In the genomic region with DNA sequence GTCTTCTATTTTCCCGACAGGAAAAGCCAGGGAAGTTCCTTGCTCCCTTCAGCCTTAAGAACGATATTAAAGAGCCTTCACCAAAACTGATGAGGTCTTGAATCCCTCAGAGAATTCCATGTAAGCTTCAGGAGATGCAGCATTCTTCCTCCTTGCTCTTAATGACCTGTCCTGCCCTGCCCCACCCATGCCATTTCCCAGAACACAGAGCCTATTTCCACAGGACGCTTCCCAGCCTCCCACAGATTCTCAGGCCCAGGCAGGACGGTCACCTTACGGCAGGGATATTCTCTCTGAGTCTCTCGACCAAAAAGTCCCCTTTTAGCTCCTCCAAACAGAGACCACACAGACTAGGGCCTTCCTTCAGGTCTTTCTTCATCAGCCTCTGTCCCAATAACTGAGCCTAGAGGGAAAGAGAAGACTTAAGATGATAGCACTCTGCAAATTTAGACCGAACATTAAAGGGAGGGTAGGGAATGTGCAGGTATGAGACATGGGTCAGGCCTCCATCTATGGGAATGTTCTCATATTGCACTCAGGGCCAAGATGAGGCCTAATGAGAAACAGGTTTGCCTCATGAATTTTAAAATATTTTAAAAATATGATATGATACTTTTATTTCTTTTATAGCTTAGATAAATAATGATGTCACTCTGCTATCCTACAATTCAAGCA, we compare ENCODE assay signal across 13 cellular contexts.
DNase-seq lines count a peak whose midpoint lies in the region; ATAC-seq and TF ChIP-seq lines count a peak whose summit lies in the region.
"Had no signal": no experiment of that assay in that cellular context is flagged by ENCODE, and none has a peak within 500 bp of the region (broad histone marks: within the 10 kb centered on the region; RNA-seq: fewer than 3 reads in every experiment).

No MANE protein-coding gene starts in this region.

- H3K36me3 ChIP-seq in lung (ENCODE audit: control insufficient read depth in 2 of 2, insufficient read depth in 2 of 2, low read length in 2 of 2) (no peaks in the 10 kb centered on the region), upper lobe of right lung (no peaks in the 10 kb centered on the region), ascending aorta (no peaks in the 10 kb centered on the region)
- no peaks in the 10 kb centered on the region for H3K36me3 ChIP-seq in CD8-positive, alpha-beta T cell (ENCODE audit: insufficient read depth, low read length)

- no peak overlapping the region for H3K4me3 Mint-ChIP-seq in CD8-positive, alpha-beta T cell

- H3K9me3 ChIP-seq in lung (ENCODE audit: control insufficient read depth in 2 of 2, insufficient read depth in 1 of 2, low read length in 1 of 2) (no peaks in the 10 kb centered on the region), upper lobe of right lung (no peaks in the 10 kb centered on the region), ascending aorta (no peaks in the 10 kb centered on the region)
- H3K9me3 ChIP-seq in CD8-positive, alpha-beta T cell (ENCODE audit: low read length): no peaks in the 10 kb centered on the region

- H3K27ac Mint-ChIP-seq in CD8-positive, alpha-beta T cell: no peak overlapping the region

- H3K27me3 Mint-ChIP-seq in CD8-positive, alpha-beta T cell (ENCODE audit: low read depth): no peaks in the 10 kb centered on the region

- 73 to 82% methylated on average over 7 of the region's 7 CpGs for WGBS in lung, 2 donors

- H3K4me3 ChIP-seq in coronary artery: no peak overlapping the region
- H3K4me3 ChIP-seq in lung: no peak overlapping the region
- no peak overlapping the region for H3K4me3 ChIP-seq in upper lobe of right lung
- H3K4me3 ChIP-seq in CD8-positive, alpha-beta T cell (ENCODE audit: low read depth, low read length): no peak overlapping the region
- H3K4me3 ChIP-seq in ascending aorta: no peak overlapping the region
- H3K4me3 ChIP-seq: GM12878 had no signal

- CTCF ChIA-PET in CD8-positive, alpha-beta T cell (lab: Charles Lee): no interaction called here

- ATAC-seq in left ventricle myocardium superior (peak; percentile 30), Right ventricle myocardium superior (ENCODE audit: poor library complexity) (no peak), lung (ENCODE audit: insufficient read depth, low FRiP score) (no peak), upper lobe of right lung (peak; percentile 20), HG03565 (IDR thresholded peaks at IDR 0.05; ENCODE audit: unreplicated experiment) (no peak)
- no peak for ATAC-seq in CD8-positive, alpha-beta T cell
- ATAC-seq: GM12878 had no signal

- DNase-seq in left ventricle myocardium superior: no peak
- no peak for DNase-seq in Right ventricle myocardium superior
- no peak for DNase-seq in coronary artery (ENCODE audit: low spot score)
- DNase-seq in lung (ENCODE audit: low spot score): no peak
- DNase-seq in upper lobe of right lung: no peak
- no peak for DNase-seq in CD8-positive, alpha-beta T cell
- DNase-seq in ascending aorta (ENCODE audit: low spot score in 2 of 2): no peak
- DNase-seq: KG1, NCI-H1092, NCI-H345, SIG-M5 had no signal

- H3K9me3 Mint-ChIP-seq in CD8-positive, alpha-beta T cell: no peaks in the 10 kb centered on the region

- peaks cover 9 to 26% of the 10 kb centered on the region in 2 donors for H3K4me1 ChIP-seq in lung (ENCODE audit: control insufficient read depth in 2 of 2, insufficient read depth in 2 of 2, low read length in 2 of 2)
- H3K4me1 ChIP-seq in upper lobe of right lung: peaks cover 30% of the 10 kb centered on the region
- H3K4me1 ChIP-seq in CD8-positive, alpha-beta T cell (ENCODE audit: insufficient read depth, low read length): no peaks in the 10 kb centered on the region
- H3K4me1 ChIP-seq in ascending aorta: peaks cover 5 to 26% of the 10 kb centered on the region in 2 donors

- intact Hi-C loops in left ventricle myocardium superior (cut with micrococcal nuclease) (no loop called here), Right ventricle myocardium superior (cut with DNase I) (no loop called here), upper lobe of right lung (cut with DNase I) (no loop called here), ascending aorta (cut with DNase I) (loop anchor here (2.0 kb wide), 1 partner anchor 21 kb away; no protein-coding TSS in a partner anchor)
- intact Hi-C loops in CD8-positive, alpha-beta T cell (cut with DNase I, micrococcal nuclease): no loop called here

- H3K27me3 ChIP-seq in lung (ENCODE audit: control insufficient read depth, insufficient read depth) (no peaks in the 10 kb centered on the region), upper lobe of right lung (no peaks in the 10 kb centered on the region), ascending aorta (no peaks in the 10 kb centered on the region)
- H3K27me3 ChIP-seq in CD8-positive, alpha-beta T cell (ENCODE audit: insufficient read depth, low read length): no peaks in the 10 kb centered on the region

- H3K27ac ChIP-seq in coronary artery (peak overlapping the region; percentile 13 to 55), lung (ENCODE audit: low read depth in 1 of 2, low read length in 1 of 2) (peak overlapping the region; percentile 5 to 46), upper lobe of right lung (no peak overlapping the region), ascending aorta (peak overlapping the region in 1 of 2 donors; percentile 26)
- H3K27ac ChIP-seq in CD8-positive, alpha-beta T cell (ENCODE audit: low read depth, low read length): no peak overlapping the region

- POLR2A ChIA-PET in CD8-positive, alpha-beta T cell (lab: Charles Lee): no interaction called here

- TF ChIP-seq CTCF in coronary artery (IDR thresholded peaks at IDR 0.05) (no peak), lung (IDR thresholded peaks at IDR 0.05; ENCODE audit: control extremely low read depth, extremely low read depth) (no peak), upper lobe of right lung (IDR thresholded peaks at IDR 0.05) (no peak), ascending aorta (IDR thresholded peaks at IDR 0.05) (no peak)
- TF ChIP-seq CTCF in CD8-positive, alpha-beta T cell (IDR thresholded peaks at IDR 0.05): no peak

- no peaks in the 10 kb centered on the region for H3K36me3 Mint-ChIP-seq in CD8-positive, alpha-beta T cell

- no peaks in the 10 kb centered on the region for H3K4me1 Mint-ChIP-seq in CD8-positive, alpha-beta T cell (ENCODE audit: low read depth)

Comparison
In these comparisons a context has a peak if more than half of its experiments do, and no peak if none do; other contexts are left out.
1. ATAC-seq: peak in left ventricle myocardium superior (single experiment) and upper lobe of right lung (single experiment); none in Right ventricle myocardium superior (single experiment), lung (single experiment), CD8-positive, alpha-beta T cell (single experiment) and HG03565 (single experiment).
2. H3K27ac ChIP-seq: peak in coronary artery (2 of 2) and lung (2 of 2); none in upper lobe of right lung (single experiment) and CD8-positive, alpha-beta T cell (single experiment).